ENCODE assay signal across 14 cellular contexts in the genomic region with DNA sequence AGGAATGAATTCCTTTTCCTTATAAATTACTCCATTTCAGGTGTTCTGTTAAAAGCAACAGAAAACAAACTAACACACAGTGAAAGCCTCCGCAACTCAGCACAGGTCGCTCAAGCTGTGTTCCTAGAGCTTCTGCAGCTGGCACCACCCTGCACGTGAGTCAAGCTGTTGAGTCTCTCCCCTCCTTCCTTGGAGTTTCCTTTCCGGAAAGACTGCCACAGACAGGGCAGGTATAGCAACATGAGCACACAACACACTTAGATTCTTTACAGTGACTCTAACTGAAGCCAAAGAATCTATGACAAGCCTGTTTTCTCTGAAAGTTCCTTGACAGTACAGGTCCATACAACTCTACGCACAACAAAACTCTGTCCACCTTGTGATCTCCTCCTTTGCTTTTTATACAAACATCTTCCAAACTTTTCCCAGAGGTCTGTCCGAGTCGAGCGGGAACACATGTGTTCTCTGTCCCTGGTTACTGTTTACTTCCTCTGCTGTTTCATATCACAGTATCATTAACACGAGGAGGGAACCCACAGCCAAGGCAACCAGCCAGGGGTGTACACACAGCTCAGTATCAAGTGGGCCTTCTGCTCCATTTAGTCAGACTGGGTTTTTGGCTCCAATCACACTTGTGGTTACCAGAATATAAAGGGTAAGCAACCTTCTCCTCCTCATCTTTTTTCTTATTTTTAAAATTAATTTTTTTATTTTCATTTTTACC. TPM values are rescaled to one million over a fixed set of nuclear protein-coding genes. Genes with fewer than 3 reads are reported as not detected.
DNase-seq lines count a peak whose midpoint lies in the region; TF ChIP-seq lines count a peak whose summit lies in the region.
"Had no signal": no experiment of that assay in that cellular context is flagged by ENCODE, and none has a peak within 500 bp of the region (broad histone marks: within the 10 kb centered on the region; RNA-seq: fewer than 3 reads in every experiment).

No MANE protein-coding gene starts in this region.

- no peak for TF ChIP-seq CTCF in VCaP (conservative IDR thresholded peaks at IDR 0.05)
- no peak for TF ChIP-seq CTCF in hepatocyte (IDR thresholded peaks at IDR 0.05; ENCODE audit: poor library complexity)
- no peak for TF ChIP-seq CTCF in osteoblast (IDR thresholded peaks at IDR 0.05; ENCODE audit: extremely low read depth, low read depth, low read length)

- H3K4me2 ChIP-seq in hepatocyte = no peak overlapping the region
- no peak overlapping the region for H3K4me2 ChIP-seq in osteoblast (ENCODE audit: insufficient read depth, low read length)

- H3K9me3 ChIP-seq in MG63 = no peaks in the 10 kb centered on the region; the same call in 1 of the 2 replicates
- H3K9me3 ChIP-seq in hepatocyte (ENCODE audit: low read depth) = no peaks in the 10 kb centered on the region
- H3K9me3 ChIP-seq in osteoblast (ENCODE audit: low read depth, low read length) = no peaks in the 10 kb centered on the region

- H3K36me3 ChIP-seq in MG63 = no peaks in the 10 kb centered on the region
- no peaks in the 10 kb centered on the region for H3K36me3 ChIP-seq in hepatocyte (replicated peaks; ENCODE audit: insufficient read depth, low read depth)
- no peaks in the 10 kb centered on the region for H3K36me3 ChIP-seq in osteoblast (ENCODE audit: insufficient read depth, low read length)

- H3K27ac ChIP-seq in VCaP = peak overlapping the region; percentile 63
- peak overlapping the region; percentile 36 for H3K27ac ChIP-seq in hepatocyte
- H3K27ac ChIP-seq in osteoblast (ENCODE audit: low read depth, low read length) = no peak overlapping the region

- H3K4me1 ChIP-seq in hepatocyte (ENCODE audit: insufficient read depth) (peaks cover 3% of the 10 kb centered on the region), osteoblast (ENCODE audit: insufficient read depth, low read length) (no peaks in the 10 kb centered on the region)

- H2AFZ ChIP-seq in hepatocyte (no peak overlapping the region), osteoblast (ENCODE audit: low read length) (no peak overlapping the region)

- no peak overlapping the region for H3K4me3 ChIP-seq in MG63
- no peak overlapping the region for H3K4me3 ChIP-seq in hepatocyte
- H3K4me3 ChIP-seq in osteoblast (ENCODE audit: insufficient read depth, low read length) = no peak overlapping the region

- peak; percentile 6 for DNase-seq in MG63
- no peak for DNase-seq in hepatocyte (ENCODE audit: low spot score)
- peak; percentile 1 for DNase-seq in osteoblast (ENCODE audit: insufficient read length, low spot score, missing footprints)
- DNase-seq in pons (ENCODE audit: low spot score) = no peak
- no peak for DNase-seq in ureter (ENCODE audit: low spot score)
- DNase-seq in GDM1 (lab: John Stamatoyannopoulos, UW) = no peak
- DNase-seq in NCI-H187 (lab: John Stamatoyannopoulos, UW) = no peak
- DNase-seq: activated CD4-positive, alpha-beta T cell treated with anti-CD3 and anti-CD28 coated beads for 1 hour; EL; hippocampal formation; KG1; mesenchymal stem cell; NCI-H748 treated with DMSO at 0.1 percent for 48 hours had no signal

- H3K27me3 ChIP-seq in MG63 (no peaks in the 10 kb centered on the region), hepatocyte (no peaks in the 10 kb centered on the region), osteoblast (ENCODE audit: insufficient read depth, low read length) (no peaks in the 10 kb centered on the region)

- no peaks in the 10 kb centered on the region for H3K79me2 ChIP-seq in hepatocyte
- no peaks in the 10 kb centered on the region for H3K79me2 ChIP-seq in osteoblast (ENCODE audit: insufficient read depth, low read length)

- no peaks in the 10 kb centered on the region for H4K20me1 ChIP-seq in hepatocyte (ENCODE audit: insufficient read depth, poor library complexity, severe bottlenecking)
- H4K20me1 ChIP-seq in osteoblast (ENCODE audit: insufficient read depth, low read length) = no peaks in the 10 kb centered on the region

- 82% methylated on average over 9 of the region's 9 CpGs for WGBS in hepatocyte (ENCODE audit: low lambda C conversion rate, missing lambda C conversion rate)

- H3K9me2 ChIP-seq in hepatocyte (replicated peaks; ENCODE audit: insufficient read depth) = no peaks in the 10 kb centered on the region

RNA-seq across cellular contexts. Expression of a gene that starts 38.7 kb away (rescaled TPM):
- total RNA-seq in MG63 (2014; rRNA removed; shearing (Covaris generic); ENCODE audit: low replicate concordance) = 101 and 159 TPM in 2 replicates
- total RNA-seq in hepatocyte (48.2 and 48.6 TPM in 2 replicates), osteoblast (42.0 and 48.3 TPM in 2 replicates), ureter (22.1 TPM)
- 20.5 and 31.5 TPM in 2 replicates for polyA plus RNA-seq in hepatocyte

Comparison
In these comparisons a context has a peak if more than half of its experiments do, and no peak if none do; other contexts are left out.
1. DNase-seq: peak in MG63 (single experiment) and osteoblast (single experiment); none in hepatocyte (single experiment), pons (single experiment), ureter (single experiment), GDM1 (single experiment) and NCI-H187 (0 of 2).